Comparison of ENCODE assay signal across 26 cellular contexts in genomic region chr9:110615526-110615925, GRCh38. TPM values are rescaled to one million over a fixed set of nuclear protein-coding genes. Genes with fewer than 3 reads are reported as not detected.
DNase-seq lines count a peak whose midpoint lies in the region; TF ChIP-seq lines count a peak whose summit lies in the region.
"Had no signal": no experiment of that assay in that cellular context is flagged by ENCODE, and none has a peak within 500 bp of the region (broad histone marks: within the 10 kb centered on the region; RNA-seq: fewer than 3 reads in every experiment).

No MANE protein-coding gene starts in this region.

- no peaks in the 10 kb centered on the region for H3K4me1 Mint-ChIP-seq in Calu3 (ENCODE audit: low read depth, unreplicated experiment)
- H3K4me1 Mint-ChIP-seq: natural killer cell; stimulated activated naive B cell treated with anti-CD40 and anti-IgM and Interleukin-4, amounts not matched to agents 10 μg/mL and 1 μg/mL and 100 μg/mL, for 72 hours had no signal

- TF ChIP-seq CTCF in fibroblast of mammary gland (conservative IDR thresholded peaks at IDR 0.05; ENCODE audit: control insufficient read depth, insufficient read depth, low read depth, low read length) (no peak), Calu3 (IDR thresholded peaks at IDR 0.05; ENCODE audit: unreplicated experiment) (no peak)

- H3K4me3 ChIP-seq in fibroblast of mammary gland (ENCODE audit: control insufficient read depth, low read depth, low read length) = no peak overlapping the region
- H3K4me3 ChIP-seq: adrenal gland, esophagus muscularis mucosa, SJSA1, thoracic aorta had no signal

- no peak overlapping the region for H3K27ac Mint-ChIP-seq in Calu3 (ENCODE audit: unreplicated experiment)
- H3K27ac Mint-ChIP-seq: effector memory CD8-positive, alpha-beta T cell; H9; mesothelial cell of epicardium; natural killer cell; stimulated activated naive B cell treated with anti-CD40 and anti-IgM and Interleukin-4, amounts not matched to agents 10 μg/mL and 1 μg/mL and 100 μg/mL, for 72 hours; T-helper 1 cell treated with Interleukin-12 subunit alpha and Interleukin-12 subunit beta and Interleukin-4 antibody, amounts not matched to agents 30 μg/mL and 1 μg/mL, for 36 hours had no signal

- DNase-seq in AG20443 (ENCODE audit: low spot score) (peak; percentile 67), HT1080 (ENCODE audit: low read depth) (peak; percentile 13), T1000 (lab: John Stamatoyannopoulos, UW) (peak; percentile 32), fibroblast of mammary gland (ENCODE audit: low read depth) (peak; percentile 73), retina (no peak), glomerular visceral epithelial cell (ENCODE audit: extremely low spot score) (no peak), Calu3 (no peak)
- no peak for DNase-seq in stimulated activated CD4-positive, alpha-beta T cell treated with anti-CD3 and anti-CD28 coated beads, Interleukin-4, amount 100 ng/mL, for 4 hours
- DNase-seq: activated CD4-positive, alpha-beta T cell treated with anti-CD3 and anti-CD28 coated beads, Interleukin-2, amount 50 U/mL, for 4 hours; activated effector memory CD4-positive, alpha-beta T cell treated with anti-CD3 and anti-CD28 coated beads, Interleukin-2, amount 50 U/mL, for 16 hours; adrenal gland; cerebellar nuclear complex; effector memory CD8-positive, alpha-beta T cell; GF-D8; H9; head of caudate nucleus; natural killer cell; NCI-H1436 treated with DMSO at 0.1 percent for 48 hours; NCI-H82; stimulated activated naive B cell treated with anti-CD40 and anti-IgM and Interleukin-4, amounts not matched to agents 10 μg/mL and 1 μg/mL and 100 μg/mL, for 72 hours had no signal

- intact Hi-C loops in Calu3 (cut with micrococcal nuclease; ENCODE audit: unreplicated experiment) = no loop called here

- H3K36me3 Mint-ChIP-seq in Calu3 (ENCODE audit: insufficient read depth, unreplicated experiment) = no peaks in the 10 kb centered on the region
- H3K36me3 Mint-ChIP-seq: mesothelial cell of epicardium; natural killer cell; stimulated activated naive B cell treated with anti-CD40 and anti-IgM and Interleukin-4, amounts not matched to agents 10 μg/mL and 1 μg/mL and 100 μg/mL, for 72 hours had no signal

- no peaks in the 10 kb centered on the region for H3K27me3 Mint-ChIP-seq in Calu3 (ENCODE audit: unreplicated experiment)
- H3K27me3 Mint-ChIP-seq: effector memory CD8-positive, alpha-beta T cell had no signal

- no peak overlapping the region for H3K4me3 Mint-ChIP-seq in Calu3 (ENCODE audit: low read depth, unreplicated experiment)
- H3K4me3 Mint-ChIP-seq: effector memory CD8-positive, alpha-beta T cell; H9; mesothelial cell of epicardium; natural killer cell; stimulated activated naive B cell treated with anti-CD40 and anti-IgM and Interleukin-4, amounts not matched to agents 10 μg/mL and 1 μg/mL and 100 μg/mL, for 72 hours; T-helper 1 cell treated with Interleukin-12 subunit alpha and Interleukin-12 subunit beta and Interleukin-4 antibody, amounts not matched to agents 30 μg/mL and 1 μg/mL, for 36 hours had no signal

- BruUV-seq in Calu3 (replicated peaks; lab: Mats Ljungman, UMichigan) = no TSS peak

- no peaks in the 10 kb centered on the region for H3K9me3 Mint-ChIP-seq in Calu3 (ENCODE audit: low read depth, unreplicated experiment)
- H3K9me3 Mint-ChIP-seq: H9; stimulated activated naive B cell treated with anti-CD40 and anti-IgM and Interleukin-4, amounts not matched to agents 10 μg/mL and 1 μg/mL and 100 μg/mL, for 72 hours; T-helper 1 cell treated with Interleukin-12 subunit alpha and Interleukin-12 subunit beta and Interleukin-4 antibody, amounts not matched to agents 30 μg/mL and 1 μg/mL, for 36 hours had no signal

- CTCF ChIA-PET in Calu3 (lab: Charles Lee) = interaction anchor here (0.6 kb wide), 1 partner anchor 932 kb away, joined by 3 read pairs; no protein-coding TSS in a partner anchor

RNA-seq across cellular contexts. Expression of gene SVEP1, which starts 36.0 kb away (rescaled TPM):
- under 0.01 TPM in 1 of 2 replicates, not detected in the other for total RNA-seq in HT1080 (2014; rRNA removed; shearing (Covaris generic))
- polyA plus RNA-seq in HT1080 (2015; cell fraction: cytosol; rRNA removed) = under 0.01 TPM in 1 of 2 replicates, not detected in the other
- polyA plus RNA-seq in HT1080 (2015; cell fraction: nucleus; rRNA removed) = 0.10 and 0.11 TPM in 2 replicates
- total RNA-seq in Calu3 (2022) = 0.24 and 0.35 TPM in 2 replicates
- total RNA-seq: natural killer cell, SJSA1 had no signal

RNA-seq across cellular contexts. Expression of gene MUSK, which starts 53.1 kb away (rescaled TPM):
- total RNA-seq in HT1080 (2014; rRNA removed; shearing (Covaris generic)) = not detected in 2 replicates
- polyA plus RNA-seq in HT1080 (2015; cell fraction: cytosol; rRNA removed) = not detected in 2 replicates
- not detected in 2 replicates for polyA plus RNA-seq in HT1080 (2015; cell fraction: nucleus; rRNA removed)
- total RNA-seq in Calu3 (2022) = not detected in 2 replicates
- total RNA-seq: H9, left lobe of liver, natural killer cell had no signal

Comparison
In these comparisons a context has a peak if more than half of its experiments do, and no peak if none do; other contexts are left out.
1. DNase-seq: peak in AG20443 (single experiment), HT1080 (single experiment), T1000 (single experiment) and fibroblast of mammary gland (single experiment); none in retina (single experiment), glomerular visceral epithelial cell (single experiment), stimulated activated CD4-positive, alpha-beta T cell treated with anti-CD3 and anti-CD28 coated beads, Interleukin-4, amount 100 ng/mL, for 4 hours (0 of 2) and Calu3 (single experiment).